ENCODE assay signal across 1 cellular context in genomic region chr13:48266150-48266549, GRCh38.
TF ChIP-seq lines count a peak whose summit lies in the region.

No MANE protein-coding gene starts in this region.

TF ChIP-seq in GM12878, 131 proteins besides CTCF, POLR2A, EP300 and RAD21:
- TF ChIP-seq REST (IDR thresholded peaks at IDR 0.05; ENCODE audit: low read depth, low read length) (no peak), ZNF24 (IDR thresholded peaks at IDR 0.05) (no peak), NBN (IDR thresholded peaks at IDR 0.05) (no peak), PRDM15 (CRISPR knock-in tag; IDR thresholded peaks at IDR 0.05) (no peak), PKNOX1 (IDR thresholded peaks at IDR 0.05) (no peak), TCF12 (IDR thresholded peaks at IDR 0.05; ENCODE audit: low read depth, low read length) (no peak), ZBTB4 (CRISPR knock-in tag; IDR thresholded peaks at IDR 0.05) (no peak), CHD4 (IDR thresholded peaks at IDR 0.05) (no peak), SPI1 (IDR thresholded peaks at IDR 0.05; ENCODE audit: borderline replicate concordance, insufficient read depth, low read depth, low read length) (no peak), USF2 (IDR thresholded peaks at IDR 0.05; ENCODE audit: borderline replicate concordance, low read depth, low read length) (no peak), STAT1 (conservative IDR thresholded peaks at IDR 0.05) (no peak), NFIC (IDR thresholded peaks at IDR 0.05; ENCODE audit: low read depth, low read length) (no peak), EED (IDR thresholded peaks at IDR 0.05; ENCODE audit: low read depth) (no peak), ZSCAN29 (IDR thresholded peaks at IDR 0.05) (no peak), JUNB (IDR thresholded peaks at IDR 0.05) (no peak), MYC (IDR thresholded peaks at IDR 0.05; ENCODE audit: insufficient read depth, insufficient read length, insufficient replicate concordance, low read length, severe bottlenecking) (no peak), KAT2A (conservative IDR thresholded peaks at IDR 0.05; ENCODE audit: control insufficient read depth, low read depth, low read length) (no peak)
